Comparison of ENCODE assay signal across 15 cellular contexts in genomic region chr15:84824260-84824690, GRCh38. TPM values are rescaled to one million over a fixed set of nuclear protein-coding genes. Genes with fewer than 3 reads are reported as not detected.
DNase-seq lines count a peak whose midpoint lies in the region; ATAC-seq and TF ChIP-seq lines count a peak whose summit lies in the region.
"Had no signal": no experiment of that assay in that cellular context is flagged by ENCODE, and none has a peak within 500 bp of the region (broad histone marks: within the 10 kb centered on the region; RNA-seq: fewer than 3 reads in every experiment).

No MANE protein-coding gene starts in this region.

- H3K9me3 Mint-ChIP-seq in brain, result no peaks in the 10 kb centered on the region
- no peaks in the 10 kb centered on the region for H3K9me3 Mint-ChIP-seq in GM23338
- H3K9me3 Mint-ChIP-seq: activated CD4-positive, alpha-beta T cell treated with anti-CD3 and anti-CD28 coated beads, Interleukin-2, amount 10 ng/mL, durations not matched to agents 7 days and 5 days; activated T-helper 2 cell treated with anti-CD3 and anti-CD28 coated beads, Interferon-gamma antibody, Interleukin-2, Interleukin-4, amounts not matched to agents 10 μg/mL and 5 μg/mL and 100 μg/mL, durations not matched to agents 14 hours and 24 hours and 36 hours; CD14-positive monocyte had no signal

- H3K27ac Mint-ChIP-seq in brain (peak overlapping the region in 4 of 5 experiments; percentile 3 to 90 (median 68)), GM23338 (no peak overlapping the region)
- H3K27ac Mint-ChIP-seq: activated CD4-positive, alpha-beta T cell treated with anti-CD3 and anti-CD28 coated beads, Interleukin-2, amount 10 ng/mL, durations not matched to agents 7 days and 5 days; activated T-helper 2 cell treated with anti-CD3 and anti-CD28 coated beads, Interferon-gamma antibody, Interleukin-2, Interleukin-4, amounts not matched to agents 10 μg/mL and 5 μg/mL and 100 μg/mL, durations not matched to agents 14 hours and 24 hours and 36 hours; CD14-positive monocyte had no signal

- intact Hi-C loops in left ventricle myocardium inferior (cut with micrococcal nuclease), result no loop called here

- no peak overlapping the region for H3K4me2 ChIP-seq in osteoblast (ENCODE audit: insufficient read depth, low read length)
- no peak overlapping the region for H3K4me2 ChIP-seq in GM23338

- H3K4me3 ChIP-seq in left ventricle myocardium inferior (peak overlapping the region; percentile 26), osteoblast (ENCODE audit: insufficient read depth, low read length) (no peak overlapping the region), GM23338 (no peak overlapping the region)
- H3K4me3 ChIP-seq: K562 had no signal

- H3K4me1 Mint-ChIP-seq in brain, result peaks cover 55% of the 10 kb centered on the region
- H3K4me1 Mint-ChIP-seq in GM23338, result peaks cover 40% of the 10 kb centered on the region
- H3K4me1 Mint-ChIP-seq: activated CD4-positive, alpha-beta T cell treated with anti-CD3 and anti-CD28 coated beads, Interleukin-2, amount 10 ng/mL, durations not matched to agents 7 days and 5 days had no signal

- no peaks in the 10 kb centered on the region for H3K9me2 ChIP-seq in GM23338 (ENCODE audit: insufficient read depth)

- H3K27me3 Mint-ChIP-seq in brain (peaks cover 4% of the 10 kb centered on the region), GM23338 (ENCODE audit: insufficient read depth, low read depth, poor library complexity) (peaks cover 2% of the 10 kb centered on the region)
- H3K27me3 Mint-ChIP-seq: activated CD4-positive, alpha-beta T cell treated with anti-CD3 and anti-CD28 coated beads, Interleukin-2, amount 10 ng/mL, durations not matched to agents 7 days and 5 days had no signal

- H3F3A ChIP-seq in GM23338 (replicated peaks; ENCODE audit: low read depth), result no peaks in the 10 kb centered on the region

- peak overlapping the region in 1 of 5 experiments; percentile 18 for H3K4me3 Mint-ChIP-seq in brain
- no peak overlapping the region for H3K4me3 Mint-ChIP-seq in GM23338
- H3K4me3 Mint-ChIP-seq: activated CD4-positive, alpha-beta T cell treated with anti-CD3 and anti-CD28 coated beads, Interleukin-2, amount 10 ng/mL, durations not matched to agents 7 days and 5 days; CD14-positive monocyte had no signal

- DNase-seq in left ventricle myocardium inferior (peak; percentile 63), osteoblast (ENCODE audit: insufficient read length, low spot score, missing footprints) (peak; percentile 84), ureter (ENCODE audit: low spot score) (peak; percentile 74), GM23338 (ENCODE audit: low spot score) (no peak), NCI-H748 treated with DMSO at 0.1 percent for 48 hours (lab: John Stamatoyannopoulos, UW) (no peak)
- DNase-seq: activated CD4-positive, alpha-beta T cell treated with anti-CD3 and anti-CD28 coated beads, Interleukin-2, amount 10 ng/mL, durations not matched to agents 7 days and 5 days; mammary epithelial cell; NCI-H1417; NCI-H69 had no signal

- H4K20me1 ChIP-seq in osteoblast (ENCODE audit: insufficient read depth, low read length), result no peaks in the 10 kb centered on the region
- H4K20me1 ChIP-seq in GM23338 (replicated peaks; ENCODE audit: insufficient read depth), result peaks cover 3% of the 10 kb centered on the region

- H2AFZ ChIP-seq in osteoblast (ENCODE audit: low read length) (no peak overlapping the region), GM23338 (no peak overlapping the region)

- H3K36me3 ChIP-seq in left ventricle myocardium inferior (peaks cover 11% of the 10 kb centered on the region), osteoblast (ENCODE audit: insufficient read depth, low read length) (no peaks in the 10 kb centered on the region), GM23338 (ENCODE audit: insufficient read depth) (peaks cover 10% of the 10 kb centered on the region; the same call in 1 of the 2 replicates)

- H3K36me3 Mint-ChIP-seq in brain, result no peaks in the 10 kb centered on the region
- peaks cover 9% of the 10 kb centered on the region for H3K36me3 Mint-ChIP-seq in GM23338 (ENCODE audit: low read depth)
- H3K36me3 Mint-ChIP-seq: CD14-positive monocyte had no signal

- H3K27me3 ChIP-seq in left ventricle myocardium inferior (ENCODE audit: low read depth) (no peaks in the 10 kb centered on the region), osteoblast (ENCODE audit: insufficient read depth, low read length) (no peaks in the 10 kb centered on the region), GM23338 (ENCODE audit: insufficient read depth) (no peaks in the 10 kb centered on the region)

- H3K4me1 ChIP-seq in left ventricle myocardium inferior (peaks cover 100% of the 10 kb centered on the region), osteoblast (ENCODE audit: insufficient read depth, low read length) (peaks cover 3% of the 10 kb centered on the region), GM23338 (ENCODE audit: insufficient read depth) (peaks cover 8% of the 10 kb centered on the region)

- ATAC-seq in GM23338 (no peak), HG03280 (IDR thresholded peaks at IDR 0.05; ENCODE audit: unreplicated experiment) (no peak), HG03442 (IDR thresholded peaks at IDR 0.05; ENCODE audit: unreplicated experiment) (no peak)
- ATAC-seq: K562 had no signal

- H3K9me3 ChIP-seq in left ventricle myocardium inferior (replicated peaks), result no peaks in the 10 kb centered on the region
- no peaks in the 10 kb centered on the region for H3K9me3 ChIP-seq in osteoblast (ENCODE audit: low read depth, low read length)

- no peaks in the 10 kb centered on the region for H3K79me2 ChIP-seq in osteoblast (ENCODE audit: insufficient read depth, low read length)
- peaks cover 14% of the 10 kb centered on the region for H3K79me2 ChIP-seq in GM23338 (replicated peaks; ENCODE audit: insufficient read depth)

- TF ChIP-seq CTCF in brain (conservative IDR thresholded peaks at IDR 0.05) (no peak), left ventricle myocardium inferior (IDR thresholded peaks at IDR 0.05; ENCODE audit: borderline replicate concordance) (no peak), osteoblast (IDR thresholded peaks at IDR 0.05; ENCODE audit: extremely low read depth, low read depth, low read length) (no peak), GM23338 (conservative IDR thresholded peaks at IDR 0.05; ENCODE audit: low read depth in 2 of 2) (no peak)

- H3K27ac ChIP-seq in left ventricle myocardium inferior (replicated peaks) (peak overlapping the region; percentile 95), osteoblast (ENCODE audit: low read depth, low read length) (no peak overlapping the region), GM23338 (ENCODE audit: low read depth) (no peak overlapping the region)

TF ChIP-seq in GM23338, 12 proteins besides CTCF, POLR2A, EP300 and RAD21:
- TF ChIP-seq STAT1 (IDR thresholded peaks at IDR 0.05; ENCODE audit: unreplicated experiment), result no peak
- no peak for TF ChIP-seq ZNF331 (CRISPR knock-in tag; IDR thresholded peaks at IDR 0.05; ENCODE audit: low read depth)
- TF ChIP-seq ZNF114 (CRISPR knock-in tag; IDR thresholded peaks at IDR 0.05), result no peak
- no peak for TF ChIP-seq JUNB (IDR thresholded peaks at IDR 0.05; ENCODE audit: unreplicated experiment)
- no peak for TF ChIP-seq NANOG (IDR thresholded peaks at IDR 0.05; ENCODE audit: borderline replicate concordance)

RNA-seq across cellular contexts. Expression of gene ALPK3, which starts 7.1 kb away (rescaled TPM):
- 18.0 TPM for polyA plus RNA-seq in brain (ENCODE audit: insufficient read depth, low read depth, low replicate concordance)
- 181 TPM for total RNA-seq in left ventricle myocardium inferior
- total RNA-seq in osteoblast, result 0.36 and 0.59 TPM in 2 replicates
- 9.7 TPM for total RNA-seq in ureter
- 29.7 and 45.7 TPM in 2 replicates for total RNA-seq in GM23338 (2014; rRNA removed; shearing (Covaris generic))
- 3.7 and 4.3 TPM in 2 replicates for polyA plus RNA-seq in GM23338 (2016; fragmentation: Nextera tagmentation; extraction: Ambion mirVana)

Comparison
In these comparisons a context has a peak if more than half of its experiments do, and no peak if none do; other contexts are left out.
1. DNase-seq: peak in left ventricle myocardium inferior (single experiment), osteoblast (single experiment) and ureter (single experiment); none in GM23338 (single experiment) and NCI-H748 treated with DMSO at 0.1 percent for 48 hours (single experiment).